ENCODE assay signal across 8 cellular contexts in the genomic region with DNA sequence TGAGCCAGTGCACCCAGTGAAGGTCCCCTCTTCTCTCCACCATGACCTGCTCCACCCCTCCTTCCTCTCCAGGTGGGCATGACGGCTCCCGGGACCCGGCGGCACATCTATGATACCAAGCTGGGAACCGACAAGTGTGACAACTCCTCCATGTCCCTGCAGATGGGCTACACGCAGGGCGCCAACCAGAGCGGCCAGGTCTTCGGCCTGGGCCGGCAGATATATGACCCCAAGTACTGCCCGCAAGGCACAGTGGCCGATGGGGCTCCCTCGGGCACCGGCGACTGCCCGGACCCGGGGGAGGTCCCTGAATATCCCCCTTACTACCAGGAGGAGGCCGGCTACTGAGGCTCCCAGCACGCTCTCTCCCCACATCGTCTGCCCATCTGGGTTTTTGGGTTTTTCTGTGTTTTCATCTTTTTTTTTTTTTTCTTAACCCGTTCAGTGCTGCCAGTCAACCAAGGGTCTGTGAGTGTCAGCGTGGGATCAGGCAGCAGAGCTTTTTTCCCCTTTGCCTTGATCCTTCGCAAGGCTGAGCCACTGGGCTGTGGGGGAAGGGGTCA. TPM values are rescaled to one million over a fixed set of nuclear protein-coding genes. Genes with fewer than 3 reads are reported as not detected.
DNase-seq lines count a peak whose midpoint lies in the region; ATAC-seq, FAIRE-seq and TF ChIP-seq lines count a peak whose summit lies in the region.
"Had no signal": no experiment of that assay in that cellular context is flagged by ENCODE, and none has a peak within 500 bp of the region (broad histone marks: within the 10 kb centered on the region; RNA-seq: fewer than 3 reads in every experiment).

No MANE protein-coding gene starts in this region.

- H3K9me1 ChIP-seq in K562 (ENCODE audit: control insufficient read depth, insufficient read depth, low read length) = no peaks in the 10 kb centered on the region

- H4K91ac ChIP-seq in trophoblast cell (ENCODE audit: low read depth, low read length) = no peak overlapping the region

- no peak for FAIRE-seq in K562 (lab: Jason Lieb, UNC)

- intact Hi-C loops in K562 (cut with micrococcal nuclease) = no loop called here

- no peak overlapping the region for H3K4me3 ChIP-seq in GM12865 (ENCODE audit: low read depth, low read length)
- H3K4me3 ChIP-seq in Jurkat, Clone E6-1 (ENCODE audit: low read length) = peak overlapping the region; percentile 39
- no peak overlapping the region for H3K4me3 ChIP-seq in K562
- peak overlapping the region; percentile 50 for H3K4me3 ChIP-seq in trophoblast cell (ENCODE audit: low read depth, low read length)

- peak overlapping the region; percentile 71 for H3K27ac ChIP-seq in K562 (ENCODE audit: extremely low read depth, low read depth, low read length)
- no peak overlapping the region for H3K27ac ChIP-seq in trophoblast cell (ENCODE audit: low read depth, low read length)

- H2AK5ac ChIP-seq in trophoblast cell (ENCODE audit: low read length) = no peak overlapping the region

- H3K27me3 ChIP-seq in K562 (ENCODE audit: control insufficient read depth in 2 of 2, insufficient read depth in 2 of 2, low read length in 2 of 2) (no peaks in the 10 kb centered on the region), trophoblast cell (ENCODE audit: insufficient read depth, low read length) (no peaks in the 10 kb centered on the region)

- no peak overlapping the region for H4K8ac ChIP-seq in trophoblast cell (ENCODE audit: low read depth, low read length)

- H2BK5ac ChIP-seq in trophoblast cell (ENCODE audit: low read depth, low read length, poor library complexity) = no peak overlapping the region

- peaks cover 28 to 61% of the 10 kb centered on the region in 2 experiments for H3K4me1 ChIP-seq in K562 (replicated peaks in 1 of 2; ENCODE audit: control insufficient read depth in 2 of 2, insufficient read depth in 2 of 2, low read length in 2 of 2)
- peaks cover 3 to 8% of the 10 kb centered on the region in 2 experiments for H3K4me1 ChIP-seq in trophoblast cell (ENCODE audit: control insufficient read depth in 1 of 2, insufficient read depth in 2 of 2, low read length in 2 of 2)

- peak overlapping the region; percentile 12 to 65; a peak in 3 of 4 replicates for H3K9ac ChIP-seq in K562 (ENCODE audit: insufficient read depth in 1 of 2, low read depth in 2 of 2, low read length in 2 of 2)
- H3K9ac ChIP-seq in trophoblast cell (ENCODE audit: low read length) = no peak overlapping the region

- no peak overlapping the region for H2BK120ac ChIP-seq in trophoblast cell (ENCODE audit: insufficient read depth, low read length, poor library complexity)

- TF ChIP-seq RAD21 in K562 (CRISPR knock-in tag; conservative IDR thresholded peaks at IDR 0.05 in 1 of 2, IDR thresholded peaks at IDR 0.05 in 1 of 2) = no peak

- peaks cover 25% of the 10 kb centered on the region for H3K79me2 ChIP-seq in K562 (ENCODE audit: control insufficient read depth, insufficient read depth, low read length)
- no peaks in the 10 kb centered on the region for H3K79me2 ChIP-seq in trophoblast cell (ENCODE audit: control insufficient read depth, insufficient read depth, low read length, poor library complexity)

- no peak overlapping the region for H4K12ac ChIP-seq in trophoblast cell (ENCODE audit: low read depth, low read length)

- H2AFZ ChIP-seq in K562 (ENCODE audit: low read depth, low read length) (no peak overlapping the region), trophoblast cell (ENCODE audit: insufficient read depth, low read length, poor library complexity) (no peak overlapping the region)

- no peak overlapping the region for H3K23ac ChIP-seq in trophoblast cell (ENCODE audit: low read length)

- CTCF ChIA-PET in K562 (lab: Yijun Ruan, JAX; ENCODE audit: low intra/inter-chr PET ratio) = no interaction called here

- H3K9me3 ChIP-seq in K562 (replicated peaks; ENCODE audit: control insufficient read depth, insufficient read depth, low read depth, low read length) (no peaks in the 10 kb centered on the region), trophoblast cell (ENCODE audit: insufficient read depth, low read depth, low read length) (no peaks in the 10 kb centered on the region)

- no peak overlapping the region for H3K14ac ChIP-seq in trophoblast cell (ENCODE audit: low read length)

- in situ Hi-C loops in K562 (cut with MboI) = no loop called here

- no peak for TF ChIP-seq POLR2A in K562 (conservative IDR thresholded peaks at IDR 0.05)

- BruUV-seq in K562 (replicated peaks; lab: Mats Ljungman, UMichigan) = no TSS peak

- no peak for ATAC-seq in K562

- TF ChIP-seq CTCF in GM12865 (IDR thresholded peaks at IDR 0.05; ENCODE audit: insufficient read depth, low read depth, low read length, missing control alignments) (no peak), K562 (IDR thresholded peaks at IDR 0.05 in 2 of 3, conservative IDR thresholded peaks at IDR 0.05 in 1 of 3; ENCODE audit: insufficient read depth in 2 of 3, low read depth in 1 of 3, low read length in 3 of 3) (no peak)

- H3K79me1 ChIP-seq in trophoblast cell (ENCODE audit: low read length) = no peaks in the 10 kb centered on the region

- H3K18ac ChIP-seq in trophoblast cell (ENCODE audit: low read length) = no peak overlapping the region

- POLR2A ChIA-PET in K562 (lab: Yijun Ruan, JAX) = interaction anchor here (0.6 to 11.0 kb wide), 2 partner anchors 8 to 231 kb away, joined by 3 to 176 read pairs; partner anchors contain the start of genes CIRBP and CNN2

- H3K4me2 ChIP-seq in K562 (ENCODE audit: insufficient read depth, low read length) = peak overlapping the region; percentile 51; the same call in 1 of the 2 replicates
- no peak overlapping the region for H3K4me2 ChIP-seq in trophoblast cell (ENCODE audit: low read length)

- H4K20me1 ChIP-seq in K562 (replicated peaks; ENCODE audit: control insufficient read depth, insufficient read depth, low read length) = no peaks in the 10 kb centered on the region

- DNase-seq in GM12865 (ENCODE audit: low read depth) = peak; percentile 61
- DNase-seq in Jurkat, Clone E6-1 (ENCODE audit: low read depth, low spot score) = no peak
- no peak for DNase-seq in K562 (ENCODE audit: extremely low read depth in 1 of 4, low spot score in 3 of 4)
- DNase-seq in trophoblast cell = no peak
- DNase-seq in iPS-NIHi7 (ENCODE audit: extremely low spot score) = no peak
- DNase-seq in HuH-7 (ENCODE audit: low spot score) = no peak
- no peak for DNase-seq in stimulated activated CD4-positive, alpha-beta T cell treated with anti-CD3 and anti-CD28 coated beads, Interleukin-1b, Interleukin-23, amount 100 ng/mL, for 48 hours
- DNase-seq: NCI-H2171 treated with DMSO at 0.1 percent for 48 hours had no signal

- no peak for TF ChIP-seq EP300 in K562 (IDR thresholded peaks at IDR 0.05; ENCODE audit: low read length)

- H3K36me3 ChIP-seq in K562 (ENCODE audit: control insufficient read depth, insufficient read depth, low read length) (peaks cover 43% of the 10 kb centered on the region), trophoblast cell (ENCODE audit: control insufficient read depth in 1 of 2, insufficient read depth in 2 of 2, low read length in 2 of 2) (peaks cover 47 to 48% of the 10 kb centered on the region in 2 experiments)

- H3K4ac ChIP-seq in trophoblast cell (ENCODE audit: low read depth, low read length) = no peak overlapping the region

- 72% methylated on average over 17 of the region's 23 CpGs for WGBS in K562 (ENCODE audit: insufficient coverage, low coverage, missing lambda C conversion rate)
- WGBS in trophoblast cell (ENCODE audit: extremely low coverage, insufficient coverage, insufficient read length) = no CpG with 5 or more reads among the region's 23 CpGs

- H2BK12ac ChIP-seq in trophoblast cell (ENCODE audit: low read length) = no peak overlapping the region

RNA-seq across cellular contexts. Expression of gene ABCA7, which starts 2.3 kb away (rescaled TPM):
- polyA plus RNA-seq in Jurkat, Clone E6-1 (2012; ENCODE audit: insufficient read depth, insufficient read length) = 34.4 TPM
- total RNA-seq in K562 (2011; cell fraction: chromatin; rRNA removed; ENCODE audit: low replicate concordance) = 266 and 789 TPM in 2 replicates
- total RNA-seq in K562 (2011; cell fraction: nucleolus; rRNA removed) = 519 and 639 TPM in 2 replicates
- 258 and 297 TPM in 2 replicates for total RNA-seq in K562 (2011; cell fraction: nucleoplasm; rRNA removed)
- total RNA-seq in K562 (2014; rRNA removed) (31.4 and 45.4 TPM in 2 replicates), K562 (2014; rRNA removed; fragmentation: Illumina TruSeq; extraction: Trizol) (8.9 and 12.7 TPM in 2 replicates), K562 (2015; rRNA removed; fragmentation: Illumina TruSeq; extraction: Trizol) (19.1 and 22.8 TPM in 2 replicates), K562 (2021) (90.0 and 96.1 TPM in 2 replicates)
- polyA plus RNA-seq in K562 (2011; rRNA removed) (32.6 and 52.0 TPM in 2 replicates), K562 (2014; fragmentation: Illumina TruSeq; extraction: Trizol) (31.2 and 32.6 TPM in 2 replicates), K562 (2014; fragmentation: Nextera tagmentation; extraction: Ambion mirVana) (1 to 10 TPM; 2.3 to 3.0 TPM), K562 (2014; rRNA removed) (73.5 and 94.1 TPM in 2 replicates)
- 31.0 and 47.7 TPM in 2 replicates for polyA plus RNA-seq in K562 (2011; cell fraction: cytosol; rRNA removed)
- 504 and 724 TPM in 2 replicates for polyA plus RNA-seq in K562 (2011; cell fraction: nucleus; rRNA removed)
- polyA plus RNA-seq in K562 (2012) = 65.1 and 67.9 TPM in 2 replicates
- polyA minus RNA-seq in K562 (2011; rRNA and poly(A)+ RNA removed) = 13.1 and 14.8 TPM in 2 replicates
- polyA minus RNA-seq in K562 (2011; cell fraction: cytosol; rRNA and poly(A)+ RNA removed) = 24.3 and 51.6 TPM in 2 replicates
- 164 and 176 TPM in 2 replicates for polyA minus RNA-seq in K562 (2011; cell fraction: nucleus; rRNA and poly(A)+ RNA removed)
- 26.8 and 27.6 TPM in 2 replicates for polyA plus RNA-seq in trophoblast cell (2013)

RNA-seq across cellular contexts. Expression of gene CNN2, which starts 11.2 kb away (rescaled TPM):
- polyA plus RNA-seq in Jurkat, Clone E6-1 (2012; ENCODE audit: insufficient read depth, insufficient read length) = 130 TPM
- total RNA-seq in K562 (2011; cell fraction: chromatin; rRNA removed; ENCODE audit: low replicate concordance) = 25.1 and 70.9 TPM in 2 replicates
- total RNA-seq in K562 (2011; cell fraction: nucleolus; rRNA removed) = 40.8 and 41.4 TPM in 2 replicates
- 34.4 and 52.1 TPM in 2 replicates for total RNA-seq in K562 (2011; cell fraction: nucleoplasm; rRNA removed)
- total RNA-seq in K562 (2014; rRNA removed) (82.3 and 124 TPM in 2 replicates), K562 (2014; rRNA removed; fragmentation: Illumina TruSeq; extraction: Trizol) (33.7 and 45.6 TPM in 2 replicates), K562 (2015; rRNA removed; fragmentation: Illumina TruSeq; extraction: Trizol) (52.7 and 54.9 TPM in 2 replicates), K562 (2021) (161 and 174 TPM in 2 replicates)
- polyA plus RNA-seq in K562 (2011; rRNA removed) (36.4 and 61.3 TPM in 2 replicates), K562 (2014; fragmentation: Illumina TruSeq; extraction: Trizol) (123 and 158 TPM in 2 replicates), K562 (2014; fragmentation: Nextera tagmentation; extraction: Ambion mirVana) (10 to 100 TPM; 12.1 to 12.8 TPM), K562 (2014; rRNA removed) (71.3 and 73.3 TPM in 2 replicates)
- 82.9 and 105 TPM in 2 replicates for polyA plus RNA-seq in K562 (2011; cell fraction: cytosol; rRNA removed)
- polyA plus RNA-seq in K562 (2011; cell fraction: nucleus; rRNA removed) = 42.5 and 55.7 TPM in 2 replicates
- polyA plus RNA-seq in K562 (2012) = 82.7 and 152 TPM in 2 replicates
- polyA minus RNA-seq in K562 (2011; rRNA and poly(A)+ RNA removed) = 45.8 and 50.7 TPM in 2 replicates
- 132 and 161 TPM in 2 replicates for polyA minus RNA-seq in K562 (2011; cell fraction: cytosol; rRNA and poly(A)+ RNA removed)
- polyA minus RNA-seq in K562 (2011; cell fraction: nucleus; rRNA and poly(A)+ RNA removed) = 9.0 and 15.9 TPM in 2 replicates
- polyA plus RNA-seq in trophoblast cell (2013) = 349 and 351 TPM in 2 replicates

RNA-seq across cellular contexts. Expression of gene RNU6-2, which starts 16.3 kb away (rescaled TPM):
- not detected for polyA plus RNA-seq in Jurkat, Clone E6-1 (2012; ENCODE audit: insufficient read depth, insufficient read length)
- total RNA-seq in K562 (2011; cell fraction: chromatin; rRNA removed; ENCODE audit: low replicate concordance) = not detected in 2 replicates
- total RNA-seq in K562 (2011; cell fraction: nucleolus; rRNA removed) = not detected in 2 replicates
- total RNA-seq in K562 (2011; cell fraction: nucleoplasm; rRNA removed) = not detected in 2 replicates
- total RNA-seq in K562 (2014; rRNA removed) = not detected in 2 replicates
- total RNA-seq in K562 (2014; rRNA removed; fragmentation: Illumina TruSeq; extraction: Trizol) = not detected in 2 replicates
- not detected in 2 replicates for total RNA-seq in K562 (2015; rRNA removed; fragmentation: Illumina TruSeq; extraction: Trizol)
- total RNA-seq in K562 (2021) = not detected in 2 replicates
- not detected in 2 replicates for polyA plus RNA-seq in K562 (2011; rRNA removed)
- polyA plus RNA-seq in K562 (2011; cell fraction: cytosol; rRNA removed) = not detected in 2 replicates
- polyA plus RNA-seq in K562 (2011; cell fraction: nucleus; rRNA removed) = not detected in 2 replicates
- polyA plus RNA-seq in K562 (2012) = not detected in 2 replicates
- not detected in 2 replicates for polyA plus RNA-seq in K562 (2014; fragmentation: Illumina TruSeq; extraction: Trizol)
- polyA plus RNA-seq in K562 (2014; fragmentation: Nextera tagmentation; extraction: Ambion mirVana) = not detected
- polyA plus RNA-seq in K562 (2014; rRNA removed) = not detected in 2 replicates
- under 0.01 TPM in 2 replicates for polyA minus RNA-seq in K562 (2011; rRNA and poly(A)+ RNA removed)
- polyA minus RNA-seq in K562 (2011; cell fraction: cytosol; rRNA and poly(A)+ RNA removed) = 667 TPM in 1 of 2 replicates, not detected in the other
- polyA minus RNA-seq in K562 (2011; cell fraction: nucleus; rRNA and poly(A)+ RNA removed) = under 0.01 TPM in 1 of 2 replicates, not detected in the other
- not detected in 2 replicates for polyA plus RNA-seq in trophoblast cell (2013)

RNA-seq across cellular contexts. Expression of gene TMEM259, which starts 16.7 kb away (rescaled TPM):
- polyA plus RNA-seq in Jurkat, Clone E6-1 (2012; ENCODE audit: insufficient read depth, insufficient read length) = 131 TPM
- total RNA-seq in K562 (2011; cell fraction: chromatin; rRNA removed; ENCODE audit: low replicate concordance) = 157 and 512 TPM in 2 replicates
- total RNA-seq in K562 (2011; cell fraction: nucleolus; rRNA removed) = 498 and 541 TPM in 2 replicates
- total RNA-seq in K562 (2011; cell fraction: nucleoplasm; rRNA removed) = 251 and 289 TPM in 2 replicates
- total RNA-seq in K562 (2014; rRNA removed) (135 and 169 TPM in 2 replicates), K562 (2014; rRNA removed; fragmentation: Illumina TruSeq; extraction: Trizol) (13.4 and 18.5 TPM in 2 replicates), K562 (2015; rRNA removed; fragmentation: Illumina TruSeq; extraction: Trizol) (59.7 and 60.9 TPM in 2 replicates), K562 (2021) (176 and 193 TPM in 2 replicates)
- polyA plus RNA-seq in K562 (2011; rRNA removed) (83.2 and 158 TPM in 2 replicates), K562 (2014; fragmentation: Illumina TruSeq; extraction: Trizol) (63.6 and 79.5 TPM in 2 replicates), K562 (2014; fragmentation: Nextera tagmentation; extraction: Ambion mirVana) (under 1 TPM; 0.52 to 0.57 TPM), K562 (2014; rRNA removed) (225 and 231 TPM in 2 replicates)
- 163 and 311 TPM in 2 replicates for polyA plus RNA-seq in K562 (2011; cell fraction: cytosol; rRNA removed)
- polyA plus RNA-seq in K562 (2011; cell fraction: nucleus; rRNA removed) = 1,374 and 1,890 TPM in 2 replicates
- 118 and 187 TPM in 2 replicates for polyA plus RNA-seq in K562 (2012)
- 18.2 and 31.6 TPM in 2 replicates for polyA minus RNA-seq in K562 (2011; rRNA and poly(A)+ RNA removed)
- 42.1 and 50.9 TPM in 2 replicates for polyA minus RNA-seq in K562 (2011; cell fraction: cytosol; rRNA and poly(A)+ RNA removed)
- polyA minus RNA-seq in K562 (2011; cell fraction: nucleus; rRNA and poly(A)+ RNA removed) = 105 and 111 TPM in 2 replicates
- polyA plus RNA-seq in trophoblast cell (2013) = 99.6 and 108 TPM in 2 replicates

RNA-seq across cellular contexts. Expression of gene ARHGAP45, which starts 29.3 kb away (rescaled TPM):
- polyA plus RNA-seq in Jurkat, Clone E6-1 (2012; ENCODE audit: insufficient read depth, insufficient read length) = 81.3 TPM
- total RNA-seq in K562 (2011; cell fraction: chromatin; rRNA removed; ENCODE audit: low replicate concordance) = 25.6 and 81.0 TPM in 2 replicates
- 39.0 and 49.5 TPM in 2 replicates for total RNA-seq in K562 (2011; cell fraction: nucleolus; rRNA removed)
- total RNA-seq in K562 (2011; cell fraction: nucleoplasm; rRNA removed) = 22.7 and 24.1 TPM in 2 replicates
- total RNA-seq in K562 (2014; rRNA removed) (22.1 and 31.1 TPM in 2 replicates), K562 (2014; rRNA removed; fragmentation: Illumina TruSeq; extraction: Trizol) (1.0 and 1.8 TPM in 2 replicates), K562 (2015; rRNA removed; fragmentation: Illumina TruSeq; extraction: Trizol) (4.2 and 6.0 TPM in 2 replicates), K562 (2021) (18.0 and 19.9 TPM in 2 replicates)
- polyA plus RNA-seq in K562 (2011; rRNA removed) (4.4 and 7.6 TPM in 2 replicates), K562 (2014; fragmentation: Illumina TruSeq; extraction: Trizol) (1.9 and 6.9 TPM in 2 replicates), K562 (2014; fragmentation: Nextera tagmentation; extraction: Ambion mirVana) (under 1 TPM; 0.08 to 0.63 TPM), K562 (2014; rRNA removed) (16.3 and 20.2 TPM in 2 replicates)
- polyA plus RNA-seq in K562 (2011; cell fraction: cytosol; rRNA removed) = 5.6 and 12.6 TPM in 2 replicates
- 17.8 and 38.7 TPM in 2 replicates for polyA plus RNA-seq in K562 (2011; cell fraction: nucleus; rRNA removed)
- 15.0 and 15.2 TPM in 2 replicates for polyA plus RNA-seq in K562 (2012)
- 1.7 and 2.0 TPM in 2 replicates for polyA minus RNA-seq in K562 (2011; rRNA and poly(A)+ RNA removed)
- 6.2 and 8.5 TPM in 2 replicates for polyA minus RNA-seq in K562 (2011; cell fraction: cytosol; rRNA and poly(A)+ RNA removed)
- polyA minus RNA-seq in K562 (2011; cell fraction: nucleus; rRNA and poly(A)+ RNA removed) = 5.5 and 6.6 TPM in 2 replicates
- polyA plus RNA-seq in trophoblast cell (2013) = 13.6 and 14.5 TPM in 2 replicates

Comparison
In these comparisons a context has a peak if more than half of its experiments do, and no peak if none do; other contexts are left out.
1. H3K4me3 ChIP-seq: peak in Jurkat, Clone E6-1 (single experiment) and trophoblast cell (single experiment); none in GM12865 (single experiment) and K562 (single experiment).